In the genomic region with DNA sequence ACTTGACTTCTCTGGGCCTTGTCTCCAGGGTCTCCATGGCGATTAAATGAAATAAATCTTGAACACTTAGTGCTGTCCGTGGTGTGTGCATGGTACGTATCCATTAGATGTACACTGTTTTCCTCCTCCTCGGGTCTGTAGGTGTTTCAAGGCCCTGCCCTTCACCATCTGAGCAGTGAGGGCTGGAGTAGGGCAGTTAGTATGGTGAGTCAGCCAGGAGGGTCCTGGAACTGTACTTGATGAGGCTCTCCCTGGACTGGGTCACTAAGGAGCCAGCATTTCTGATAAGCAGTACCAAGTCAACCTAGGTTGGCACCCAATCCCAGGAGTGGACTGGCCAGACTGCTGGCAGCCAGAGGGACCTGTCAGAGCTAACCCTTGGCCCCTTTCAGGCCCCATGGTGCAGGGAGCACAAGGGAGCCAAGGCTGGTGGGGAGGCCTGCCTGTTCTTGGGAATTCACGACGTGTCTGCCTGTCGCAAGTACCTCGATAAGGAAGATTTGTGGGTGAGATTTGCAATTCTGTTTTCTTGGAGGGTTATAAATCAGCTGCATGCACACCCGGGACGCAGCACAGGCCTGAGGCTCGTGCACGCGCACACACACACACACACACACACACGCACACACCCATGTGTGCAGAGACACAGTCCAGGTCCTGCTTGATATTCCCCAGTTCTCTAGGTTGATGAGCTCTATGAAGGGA, we compare ENCODE assay signal across 1 cellular context.
A peak's percentile ranks its signal among the peaks of the same experiment; 100 is the strongest.
TF ChIP-seq lines count a peak whose summit lies in the region.

No MANE protein-coding gene starts in this region.

TF ChIP-seq in K562, 482 proteins besides CTCF, POLR2A, EP300 and RAD21 (continued from another document and continues in another):
- TF ChIP-seq, protein P1, sequence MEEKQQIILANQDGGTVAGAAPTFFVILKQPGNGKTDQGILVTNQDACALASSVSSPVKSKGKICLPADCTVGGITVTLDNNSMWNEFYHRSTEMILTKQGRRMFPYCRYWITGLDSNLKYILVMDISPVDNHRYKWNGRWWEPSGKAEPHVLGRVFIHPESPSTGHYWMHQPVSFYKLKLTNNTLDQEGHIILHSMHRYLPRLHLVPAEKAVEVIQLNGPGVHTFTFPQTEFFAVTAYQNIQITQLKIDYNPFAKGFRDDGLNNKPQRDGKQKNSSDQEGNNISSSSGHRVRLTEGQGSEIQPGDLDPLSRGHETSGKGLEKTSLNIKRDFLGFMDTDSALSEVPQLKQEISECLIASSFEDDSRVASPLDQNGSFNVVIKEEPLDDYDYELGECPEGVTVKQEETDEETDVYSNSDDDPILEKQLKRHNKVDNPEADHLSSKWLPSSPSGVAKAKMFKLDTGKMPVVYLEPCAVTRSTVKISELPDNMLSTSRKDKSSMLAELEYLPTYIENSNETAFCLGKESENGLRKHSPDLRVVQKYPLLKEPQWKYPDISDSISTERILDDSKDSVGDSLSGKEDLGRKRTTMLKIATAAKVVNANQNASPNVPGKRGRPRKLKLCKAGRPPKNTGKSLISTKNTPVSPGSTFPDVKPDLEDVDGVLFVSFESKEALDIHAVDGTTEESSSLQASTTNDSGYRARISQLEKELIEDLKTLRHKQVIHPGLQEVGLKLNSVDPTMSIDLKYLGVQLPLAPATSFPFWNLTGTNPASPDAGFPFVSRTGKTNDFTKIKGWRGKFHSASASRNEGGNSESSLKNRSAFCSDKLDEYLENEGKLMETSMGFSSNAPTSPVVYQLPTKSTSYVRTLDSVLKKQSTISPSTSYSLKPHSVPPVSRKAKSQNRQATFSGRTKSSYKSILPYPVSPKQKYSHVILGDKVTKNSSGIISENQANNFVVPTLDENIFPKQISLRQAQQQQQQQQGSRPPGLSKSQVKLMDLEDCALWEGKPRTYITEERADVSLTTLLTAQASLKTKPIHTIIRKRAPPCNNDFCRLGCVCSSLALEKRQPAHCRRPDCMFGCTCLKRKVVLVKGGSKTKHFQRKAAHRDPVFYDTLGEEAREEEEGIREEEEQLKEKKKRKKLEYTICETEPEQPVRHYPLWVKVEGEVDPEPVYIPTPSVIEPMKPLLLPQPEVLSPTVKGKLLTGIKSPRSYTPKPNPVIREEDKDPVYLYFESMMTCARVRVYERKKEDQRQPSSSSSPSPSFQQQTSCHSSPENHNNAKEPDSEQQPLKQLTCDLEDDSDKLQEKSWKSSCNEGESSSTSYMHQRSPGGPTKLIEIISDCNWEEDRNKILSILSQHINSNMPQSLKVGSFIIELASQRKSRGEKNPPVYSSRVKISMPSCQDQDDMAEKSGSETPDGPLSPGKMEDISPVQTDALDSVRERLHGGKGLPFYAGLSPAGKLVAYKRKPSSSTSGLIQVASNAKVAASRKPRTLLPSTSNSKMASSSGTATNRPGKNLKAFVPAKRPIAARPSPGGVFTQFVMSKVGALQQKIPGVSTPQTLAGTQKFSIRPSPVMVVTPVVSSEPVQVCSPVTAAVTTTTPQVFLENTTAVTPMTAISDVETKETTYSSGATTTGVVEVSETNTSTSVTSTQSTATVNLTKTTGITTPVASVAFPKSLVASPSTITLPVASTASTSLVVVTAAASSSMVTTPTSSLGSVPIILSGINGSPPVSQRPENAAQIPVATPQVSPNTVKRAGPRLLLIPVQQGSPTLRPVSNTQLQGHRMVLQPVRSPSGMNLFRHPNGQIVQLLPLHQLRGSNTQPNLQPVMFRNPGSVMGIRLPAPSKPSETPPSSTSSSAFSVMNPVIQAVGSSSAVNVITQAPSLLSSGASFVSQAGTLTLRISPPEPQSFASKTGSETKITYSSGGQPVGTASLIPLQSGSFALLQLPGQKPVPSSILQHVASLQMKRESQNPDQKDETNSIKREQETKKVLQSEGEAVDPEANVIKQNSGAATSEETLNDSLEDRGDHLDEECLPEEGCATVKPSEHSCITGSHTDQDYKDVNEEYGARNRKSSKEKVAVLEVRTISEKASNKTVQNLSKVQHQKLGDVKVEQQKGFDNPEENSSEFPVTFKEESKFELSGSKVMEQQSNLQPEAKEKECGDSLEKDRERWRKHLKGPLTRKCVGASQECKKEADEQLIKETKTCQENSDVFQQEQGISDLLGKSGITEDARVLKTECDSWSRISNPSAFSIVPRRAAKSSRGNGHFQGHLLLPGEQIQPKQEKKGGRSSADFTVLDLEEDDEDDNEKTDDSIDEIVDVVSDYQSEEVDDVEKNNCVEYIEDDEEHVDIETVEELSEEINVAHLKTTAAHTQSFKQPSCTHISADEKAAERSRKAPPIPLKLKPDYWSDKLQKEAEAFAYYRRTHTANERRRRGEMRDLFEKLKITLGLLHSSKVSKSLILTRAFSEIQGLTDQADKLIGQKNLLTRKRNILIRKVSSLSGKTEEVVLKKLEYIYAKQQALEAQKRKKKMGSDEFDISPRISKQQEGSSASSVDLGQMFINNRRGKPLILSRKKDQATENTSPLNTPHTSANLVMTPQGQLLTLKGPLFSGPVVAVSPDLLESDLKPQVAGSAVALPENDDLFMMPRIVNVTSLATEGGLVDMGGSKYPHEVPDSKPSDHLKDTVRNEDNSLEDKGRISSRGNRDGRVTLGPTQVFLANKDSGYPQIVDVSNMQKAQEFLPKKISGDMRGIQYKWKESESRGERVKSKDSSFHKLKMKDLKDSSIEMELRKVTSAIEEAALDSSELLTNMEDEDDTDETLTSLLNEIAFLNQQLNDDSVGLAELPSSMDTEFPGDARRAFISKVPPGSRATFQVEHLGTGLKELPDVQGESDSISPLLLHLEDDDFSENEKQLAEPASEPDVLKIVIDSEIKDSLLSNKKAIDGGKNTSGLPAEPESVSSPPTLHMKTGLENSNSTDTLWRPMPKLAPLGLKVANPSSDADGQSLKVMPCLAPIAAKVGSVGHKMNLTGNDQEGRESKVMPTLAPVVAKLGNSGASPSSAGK (IDR thresholded peaks at IDR 0.05): no peak
- TF ChIP-seq ILK (tag; IDR thresholded peaks at IDR 0.05; ENCODE audit: borderline replicate concordance, low read depth) (no peak), ETV6 (IDR thresholded peaks at IDR 0.05; ENCODE audit: borderline replicate concordance in 1 of 2, low read depth in 2 of 2, low read length in 1 of 2) (no peak), ETV6 (CRISPR knock-in tag; IDR thresholded peaks at IDR 0.05; ENCODE audit: borderline replicate concordance) (no peak), TGIF2 (CRISPR knock-in tag; IDR thresholded peaks at IDR 0.05) (no peak), NRF1 (conservative IDR thresholded peaks at IDR 0.05 in 1 of 2, IDR thresholded peaks at IDR 0.05 in 1 of 2) (peak in 1 of 2 experiments; percentile 46; a peak in 2 of 4 replicates), RNF2 (IDR thresholded peaks at IDR 0.05) (0 out of 2 replicates have a peak, but pooled peaks have one; percentile 16), RB1 (IDR thresholded peaks at IDR 0.05; ENCODE audit: low read depth) (no peak), ELF2 (CRISPR knock-in tag; IDR thresholded peaks at IDR 0.05) (peak; percentile 72; the same call in 1 of the 2 replicates), ZFPM2 (CRISPR knock-in tag; IDR thresholded peaks at IDR 0.05) (0 out of 2 replicates have a peak, but pooled peaks have one; percentile 27), HDGF (IDR thresholded peaks at IDR 0.05) (0 out of 2 replicates have a peak, but pooled peaks have one; percentile 8), HEY1 (CRISPR knock-in tag; IDR thresholded peaks at IDR 0.05; ENCODE audit: borderline replicate concordance) (no peak), XRCC5 (IDR thresholded peaks at IDR 0.05; ENCODE audit: low read depth, low read length) (no peak), RBM17 (IDR thresholded peaks at IDR 0.05; ENCODE audit: borderline replicate concordance, low read depth, low read length) (no peak), PHF8 (IDR thresholded peaks at IDR 0.05; ENCODE audit: borderline replicate concordance, low read length) (no peak), ZKSCAN8 (CRISPR knock-in tag; IDR thresholded peaks at IDR 0.05) (no peak), E2F3 (CRISPR knock-in tag; IDR thresholded peaks at IDR 0.05) (no peak), TAF9B (IDR thresholded peaks at IDR 0.05; ENCODE audit: partially characterized antibody) (no peak), ZNF77 (CRISPR knock-in tag; IDR thresholded peaks at IDR 0.05) (no peak), MCM7 (IDR thresholded peaks at IDR 0.05) (no peak)
- TF ChIP-seq, protein P2, sequence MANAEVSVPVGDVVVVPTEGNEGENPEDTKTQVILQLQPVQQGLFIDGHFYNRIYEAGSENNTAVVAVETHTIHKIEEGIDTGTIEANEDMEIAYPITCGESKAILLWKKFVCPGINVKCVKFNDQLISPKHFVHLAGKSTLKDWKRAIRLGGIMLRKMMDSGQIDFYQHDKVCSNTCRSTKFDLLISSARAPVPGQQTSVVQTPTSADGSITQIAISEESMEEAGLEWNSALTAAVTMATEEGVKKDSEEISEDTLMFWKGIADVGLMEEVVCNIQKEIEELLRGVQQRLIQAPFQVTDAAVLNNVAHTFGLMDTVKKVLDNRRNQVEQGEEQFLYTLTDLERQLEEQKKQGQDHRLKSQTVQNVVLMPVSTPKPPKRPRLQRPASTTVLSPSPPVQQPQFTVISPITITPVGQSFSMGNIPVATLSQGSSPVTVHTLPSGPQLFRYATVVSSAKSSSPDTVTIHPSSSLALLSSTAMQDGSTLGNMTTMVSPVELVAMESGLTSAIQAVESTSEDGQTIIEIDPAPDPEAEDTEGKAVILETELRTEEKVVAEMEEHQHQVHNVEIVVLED (CRISPR knock-in tag; IDR thresholded peaks at IDR 0.05): 0 out of 2 replicates have a peak, but pooled peaks have one; percentile 3
- TF ChIP-seq, protein P3, sequence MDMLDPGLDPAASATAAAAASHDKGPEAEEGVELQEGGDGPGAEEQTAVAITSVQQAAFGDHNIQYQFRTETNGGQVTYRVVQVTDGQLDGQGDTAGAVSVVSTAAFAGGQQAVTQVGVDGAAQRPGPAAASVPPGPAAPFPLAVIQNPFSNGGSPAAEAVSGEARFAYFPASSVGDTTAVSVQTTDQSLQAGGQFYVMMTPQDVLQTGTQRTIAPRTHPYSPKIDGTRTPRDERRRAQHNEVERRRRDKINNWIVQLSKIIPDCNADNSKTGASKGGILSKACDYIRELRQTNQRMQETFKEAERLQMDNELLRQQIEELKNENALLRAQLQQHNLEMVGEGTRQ (CRISPR knock-in tag; IDR thresholded peaks at IDR 0.05): no peak
- TF ChIP-seq, protein P4, sequence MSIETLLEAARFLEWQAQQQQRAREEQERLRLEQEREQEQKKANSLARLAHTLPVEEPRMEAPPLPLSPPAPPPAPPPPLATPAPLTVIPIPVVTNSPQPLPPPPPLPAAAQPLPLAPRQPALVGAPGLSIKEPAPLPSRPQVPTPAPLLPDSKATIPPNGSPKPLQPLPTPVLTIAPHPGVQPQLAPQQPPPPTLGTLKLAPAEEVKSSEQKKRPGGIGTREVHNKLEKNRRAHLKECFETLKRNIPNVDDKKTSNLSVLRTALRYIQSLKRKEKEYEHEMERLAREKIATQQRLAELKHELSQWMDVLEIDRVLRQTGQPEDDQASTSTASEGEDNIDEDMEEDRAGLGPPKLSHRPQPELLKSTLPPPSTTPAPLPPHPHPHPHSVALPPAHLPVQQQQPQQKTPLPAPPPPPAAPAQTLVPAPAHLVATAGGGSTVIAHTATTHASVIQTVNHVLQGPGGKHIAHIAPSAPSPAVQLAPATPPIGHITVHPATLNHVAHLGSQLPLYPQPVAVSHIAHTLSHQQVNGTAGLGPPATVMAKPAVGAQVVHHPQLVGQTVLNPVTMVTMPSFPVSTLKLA (conservative IDR thresholded peaks at IDR 0.05): 0 out of 4 replicates have a peak, but pooled peaks of 1 of the 2 experiments have one; percentile 29
- TF ChIP-seq, protein P5, sequence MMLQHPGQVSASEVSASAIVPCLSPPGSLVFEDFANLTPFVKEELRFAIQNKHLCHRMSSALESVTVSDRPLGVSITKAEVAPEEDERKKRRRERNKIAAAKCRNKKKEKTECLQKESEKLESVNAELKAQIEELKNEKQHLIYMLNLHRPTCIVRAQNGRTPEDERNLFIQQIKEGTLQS (IDR thresholded peaks at IDR 0.05): peak; percentile 34; the same call in 1 of the 2 replicates
- TF ChIP-seq, protein P5 (CRISPR knock-in tag; conservative IDR thresholded peaks at IDR 0.05): no peak; the same call in 1 of the 2 replicates
- TF ChIP-seq, protein P6, sequence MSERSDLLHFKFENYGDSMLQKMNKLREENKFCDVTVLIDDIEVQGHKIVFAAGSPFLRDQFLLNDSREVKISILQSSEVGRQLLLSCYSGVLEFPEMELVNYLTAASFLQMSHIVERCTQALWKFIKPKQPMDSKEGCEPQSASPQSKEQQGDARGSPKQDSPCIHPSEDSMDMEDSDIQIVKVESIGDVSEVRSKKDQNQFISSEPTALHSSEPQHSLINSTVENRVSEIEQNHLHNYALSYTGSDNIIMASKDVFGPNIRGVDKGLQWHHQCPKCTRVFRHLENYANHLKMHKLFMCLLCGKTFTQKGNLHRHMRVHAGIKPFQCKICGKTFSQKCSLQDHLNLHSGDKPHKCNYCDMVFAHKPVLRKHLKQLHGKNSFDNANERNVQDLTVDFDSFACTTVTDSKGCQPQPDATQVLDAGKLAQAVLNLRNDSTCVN (CRISPR knock-in tag; IDR thresholded peaks at IDR 0.05): 0 out of 2 replicates have a peak, but pooled peaks have one; percentile 36
- TF ChIP-seq, protein P7, sequence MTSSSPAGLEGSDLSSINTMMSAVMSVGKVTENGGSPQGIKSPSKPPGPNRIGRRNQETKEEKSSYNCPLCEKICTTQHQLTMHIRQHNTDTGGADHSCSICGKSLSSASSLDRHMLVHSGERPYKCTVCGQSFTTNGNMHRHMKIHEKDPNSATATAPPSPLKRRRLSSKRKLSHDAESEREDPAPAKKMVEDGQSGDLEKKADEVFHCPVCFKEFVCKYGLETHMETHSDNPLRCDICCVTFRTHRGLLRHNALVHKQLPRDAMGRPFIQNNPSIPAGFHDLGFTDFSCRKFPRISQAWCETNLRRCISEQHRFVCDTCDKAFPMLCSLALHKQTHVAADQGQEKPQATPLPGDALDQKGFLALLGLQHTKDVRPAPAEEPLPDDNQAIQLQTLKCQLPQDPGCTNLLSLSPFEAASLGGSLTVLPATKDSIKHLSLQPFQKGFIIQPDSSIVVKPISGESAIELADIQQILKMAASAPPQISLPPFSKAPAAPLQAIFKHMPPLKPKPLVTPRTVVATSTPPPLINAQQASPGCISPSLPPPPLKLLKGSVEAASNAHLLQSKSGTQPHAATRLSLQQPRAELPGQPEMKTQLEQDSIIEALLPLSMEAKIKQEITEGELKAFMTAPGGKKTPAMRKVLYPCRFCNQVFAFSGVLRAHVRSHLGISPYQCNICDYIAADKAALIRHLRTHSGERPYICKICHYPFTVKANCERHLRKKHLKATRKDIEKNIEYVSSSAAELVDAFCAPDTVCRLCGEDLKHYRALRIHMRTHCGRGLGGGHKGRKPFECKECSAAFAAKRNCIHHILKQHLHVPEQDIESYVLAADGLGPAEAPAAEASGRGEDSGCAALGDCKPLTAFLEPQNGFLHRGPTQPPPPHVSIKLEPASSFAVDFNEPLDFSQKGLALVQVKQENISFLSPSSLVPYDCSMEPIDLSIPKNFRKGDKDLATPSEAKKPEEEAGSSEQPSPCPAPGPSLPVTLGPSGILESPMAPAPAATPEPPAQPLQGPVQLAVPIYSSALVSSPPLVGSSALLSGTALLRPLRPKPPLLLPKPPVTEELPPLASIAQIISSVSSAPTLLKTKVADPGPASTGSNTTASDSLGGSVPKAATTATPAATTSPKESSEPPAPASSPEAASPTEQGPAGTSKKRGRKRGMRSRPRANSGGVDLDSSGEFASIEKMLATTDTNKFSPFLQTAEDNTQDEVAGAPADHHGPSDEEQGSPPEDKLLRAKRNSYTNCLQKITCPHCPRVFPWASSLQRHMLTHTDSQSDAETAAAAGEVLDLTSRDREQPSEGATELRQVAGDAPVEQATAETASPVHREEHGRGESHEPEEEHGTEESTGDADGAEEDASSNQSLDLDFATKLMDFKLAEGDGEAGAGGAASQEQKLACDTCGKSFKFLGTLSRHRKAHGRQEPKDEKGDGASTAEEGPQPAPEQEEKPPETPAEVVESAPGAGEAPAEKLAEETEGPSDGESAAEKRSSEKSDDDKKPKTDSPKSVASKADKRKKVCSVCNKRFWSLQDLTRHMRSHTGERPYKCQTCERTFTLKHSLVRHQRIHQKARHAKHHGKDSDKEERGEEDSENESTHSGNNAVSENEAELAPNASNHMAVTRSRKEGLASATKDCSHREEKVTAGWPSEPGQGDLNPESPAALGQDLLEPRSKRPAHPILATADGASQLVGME (CRISPR knock-in tag; IDR thresholded peaks at IDR 0.05): no peak
